ENCODE assay signal across 15 cellular contexts in the genomic region with DNA sequence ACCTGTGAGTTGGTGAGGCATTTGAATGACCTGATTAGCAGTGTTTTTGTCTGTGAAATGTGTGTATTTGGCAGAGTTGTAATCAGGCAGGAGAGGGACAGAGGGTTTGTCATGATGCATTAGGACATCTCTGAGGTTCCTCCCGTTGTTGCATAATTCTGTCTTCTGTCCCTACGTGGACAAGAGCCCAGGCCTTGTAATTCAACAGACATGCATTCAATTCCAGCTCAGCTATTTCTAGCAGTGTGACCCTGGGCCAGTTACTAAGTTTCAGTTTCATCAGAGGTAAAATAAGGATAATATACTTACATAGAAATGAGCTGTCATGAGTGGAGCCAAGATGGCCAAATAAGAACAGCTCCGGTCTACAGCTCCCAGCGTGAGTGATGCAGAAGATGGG.
DNase-seq lines count a peak whose midpoint lies in the region; ATAC-seq and TF ChIP-seq lines count a peak whose summit lies in the region.
"Had no signal": no experiment of that assay in that cellular context is flagged by ENCODE, and none has a peak within 500 bp of the region (broad histone marks: within the 10 kb centered on the region; RNA-seq: fewer than 3 reads in every experiment).

No MANE protein-coding gene starts in this region.

- no peak for TF ChIP-seq CTCF in NB4 (IDR thresholded peaks at IDR 0.05; ENCODE audit: low read depth, low read length)
- TF ChIP-seq CTCF in ovary (IDR thresholded peaks at IDR 0.05): no peak

- H3K27ac ChIP-seq in ovary: no peak overlapping the region
- H3K27ac ChIP-seq: BLaER1, colonic mucosa, neutrophil had no signal

- peaks cover 9 to 16% of the 10 kb centered on the region in 2 donors for H3K9me3 Mint-ChIP-seq in activated T-cell treated with anti-CD3 and anti-CD28 coated beads, Interleukin-2, amount 50 U/mL, for 72 hours

- H3K4me3 ChIP-seq in NB4 (ENCODE audit: low read depth, low read length): no peak overlapping the region
- no peak overlapping the region for H3K4me3 ChIP-seq in ovary
- H3K4me3 ChIP-seq: BLaER1, colonic mucosa had no signal

- no peak overlapping the region for H3K27ac Mint-ChIP-seq in activated T-cell treated with anti-CD3 and anti-CD28 coated beads, Interleukin-2, amount 50 U/mL, for 72 hours
- H3K27ac Mint-ChIP-seq: activated naive CD4-positive, alpha-beta T cell treated with anti-CD3 and anti-CD28 coated beads, Interleukin-2, amount 10 ng/mL, durations not matched to agents 7 days and 5 days had no signal

- H3K9me3 ChIP-seq in ovary: peaks cover 0 to 3% of the 10 kb centered on the region in 2 donors
- H3K9me3 ChIP-seq: colonic mucosa, neutrophil had no signal

- no peaks in the 10 kb centered on the region for H3K4me1 ChIP-seq in ovary (ENCODE audit: insufficient read depth)
- H3K4me1 ChIP-seq: BLaER1, colonic mucosa had no signal

- H3K36me3 Mint-ChIP-seq in activated T-cell treated with anti-CD3 and anti-CD28 coated beads, Interleukin-2, amount 50 U/mL, for 72 hours (ENCODE audit: insufficient read depth in 2 of 2): peaks cover 17 to 33% of the 10 kb centered on the region in 2 donors

- intact Hi-C loops in ovary (cut with DNase I): no loop called here

- H3K27me3 Mint-ChIP-seq in activated T-cell treated with anti-CD3 and anti-CD28 coated beads, Interleukin-2, amount 50 U/mL, for 72 hours (ENCODE audit: low read depth): no peaks in the 10 kb centered on the region

- peak; percentile 84 for TF ChIP-seq EP300 in ovary (IDR thresholded peaks at IDR 0.05)

- WGBS in ovary, 3 donors: 55 to 80% (median 78%) methylated on average over 4 of the region's 4 CpGs

- no peak overlapping the region for H3K4me3 Mint-ChIP-seq in activated T-cell treated with anti-CD3 and anti-CD28 coated beads, Interleukin-2, amount 50 U/mL, for 72 hours
- H3K4me3 Mint-ChIP-seq: activated naive CD4-positive, alpha-beta T cell treated with anti-CD3 and anti-CD28 coated beads, Interleukin-2, amount 10 ng/mL, durations not matched to agents 7 days and 5 days had no signal

- no peak for TF ChIP-seq POLR2A in NB4 (IDR thresholded peaks at IDR 0.05; ENCODE audit: extremely low read depth, insufficient read length)
- TF ChIP-seq POLR2A in ovary (IDR thresholded peaks at IDR 0.05): no peak

- no peaks in the 10 kb centered on the region for H3K36me3 ChIP-seq in ovary
- H3K36me3 ChIP-seq: BLaER1, colonic mucosa, neutrophil had no signal

- H3K4me1 Mint-ChIP-seq in activated T-cell treated with anti-CD3 and anti-CD28 coated beads, Interleukin-2, amount 50 U/mL, for 72 hours (ENCODE audit: low read depth): no peaks in the 10 kb centered on the region

- peak; percentile 53 for DNase-seq in AG08396 (ENCODE audit: low spot score)
- DNase-seq in NB4 (ENCODE audit: low read depth): peak; percentile 10
- peak; percentile 36 for DNase-seq in fibroblast of the conjunctiva (ENCODE audit: low read depth)
- peak in 1 of 5 donors; percentile 32 for DNase-seq in ovary
- no peak for DNase-seq in activated T-cell treated with anti-CD3 and anti-CD28 coated beads, Interleukin-2, amount 50 U/mL, for 72 hours
- no peak for DNase-seq in NCI-H82 (lab: John Stamatoyannopoulos, UW)
- no peak for DNase-seq in cerebellum (ENCODE audit: low spot score)
- no peak for DNase-seq in anterior cingulate cortex (lab: John Stamatoyannopoulos, UW)
- DNase-seq: activated CD8-positive, alpha-beta memory T cell treated with anti-CD3 and anti-CD28 coated beads for 24 hours; activated naive CD4-positive, alpha-beta T cell treated with anti-CD3 and anti-CD28 coated beads, Interleukin-2, amount 10 ng/mL, durations not matched to agents 7 days and 5 days; colonic mucosa; glutamatergic neuron; stimulated activated CD8-positive, alpha-beta memory T cell treated with anti-CD3 and anti-CD28 coated beads, Interleukin-4, amount 100 ng/mL, for 48 hours had no signal

- no peak for ATAC-seq in activated T-cell treated with anti-CD3 and anti-CD28 coated beads, Interleukin-2, amount 50 U/mL, for 72 hours (replicated peaks in 1 of 2)

- no peaks in the 10 kb centered on the region for H3K27me3 ChIP-seq in ovary
- H3K27me3 ChIP-seq: BLaER1, colonic mucosa, neutrophil had no signal

Comparison
In these comparisons a context has a peak if more than half of its experiments do, and no peak if none do; other contexts are left out.
1. DNase-seq: peak in AG08396 (single experiment), NB4 (single experiment) and fibroblast of the conjunctiva (single experiment); none in activated T-cell treated with anti-CD3 and anti-CD28 coated beads, Interleukin-2, amount 50 U/mL, for 72 hours (0 of 2), NCI-H82 (single experiment), cerebellum (single experiment) and anterior cingulate cortex (0 of 58).